Comparison of ENCODE assay signal across 20 cellular contexts in genomic region chr9:89882876-89883275, GRCh38.
DNase-seq lines count a peak whose midpoint lies in the region; ATAC-seq and TF ChIP-seq lines count a peak whose summit lies in the region.
"Had no signal": no experiment of that assay in that cellular context is flagged by ENCODE, and none has a peak within 500 bp of the region (broad histone marks: within the 10 kb centered on the region; RNA-seq: fewer than 3 reads in every experiment).

No MANE protein-coding gene starts in this region.

- WGBS in endodermal cell (ENCODE audit: insufficient coverage in 1 of 2, insufficient read length in 1 of 2), 2 experiments = 83 to 96% methylated on average over 3 to 5 of the region's 5 CpGs

- CTCF ChIA-PET in naive thymus-derived CD4-positive, alpha-beta T cell (lab: Charles Lee) = no interaction called here
- CTCF ChIA-PET in Caco-2 (lab: Charles Lee) = no interaction called here

- peak; percentile 18 for DNase-seq in activated CD4-positive, CD25-positive, alpha-beta regulatory T cell treated with anti-CD3 and anti-CD28 coated beads, Interleukin-2, amount 50 U/mL, for 72 hours
- DNase-seq in chondrocyte (ENCODE audit: low spot score) (peak; percentile 24), endodermal cell (no peak), Caco-2 (no peak)
- no peak for DNase-seq in naive thymus-derived CD4-positive, alpha-beta T cell
- no peak for DNase-seq in stimulated activated CD4-positive, alpha-beta T cell treated with anti-CD3 and anti-CD28 coated beads, Interleukin-4, amount 100 ng/mL, for 1 hour
- DNase-seq: BE2C, DMS79, MV-4-11, NCI-H1417, NCI-H187 treated with DMSO at 0.1 percent for 48 hours, NCI-H446, NCI-H69, RPMI8226 had no signal

- H3K4me1 ChIP-seq in BLaER1 (peaks cover 59% of the 10 kb centered on the region), endodermal cell (ENCODE audit: control insufficient read depth, insufficient read depth, low read length) (no peaks in the 10 kb centered on the region), Caco-2 (no peaks in the 10 kb centered on the region)
- no peaks in the 10 kb centered on the region for H3K4me1 ChIP-seq in naive thymus-derived CD4-positive, alpha-beta T cell (ENCODE audit: control insufficient read depth in 2 of 2, insufficient read depth in 2 of 2, low read length in 2 of 2)

- BruUV-seq in Caco-2 (replicated peaks; lab: Mats Ljungman, UMichigan) = no TSS peak

- no peaks in the 10 kb centered on the region for H3K9me3 Mint-ChIP-seq in chondrocyte (ENCODE audit: low read depth)
- peaks cover 0 to 1% (median 0%) of the 10 kb centered on the region in 11 donors for H3K9me3 Mint-ChIP-seq in naive thymus-derived CD4-positive, alpha-beta T cell
- no peaks in the 10 kb centered on the region for H3K9me3 Mint-ChIP-seq in endodermal cell
- H3K9me3 Mint-ChIP-seq in Caco-2 (ENCODE audit: unreplicated experiment) = no peaks in the 10 kb centered on the region
- H3K9me3 Mint-ChIP-seq: CD8-positive, alpha-beta T cell had no signal

- intact Hi-C loops in naive thymus-derived CD4-positive, alpha-beta T cell (cut with micrococcal nuclease) = no loop called here
- intact Hi-C loops in Caco-2 (cut with micrococcal nuclease; ENCODE audit: unreplicated experiment) = no loop called here

- H3K27me3 Mint-ChIP-seq in chondrocyte (ENCODE audit: low read depth) (no peaks in the 10 kb centered on the region), endodermal cell (ENCODE audit: insufficient read depth) (no peaks in the 10 kb centered on the region), Caco-2 (ENCODE audit: insufficient read depth, unreplicated experiment) (no peaks in the 10 kb centered on the region)
- peaks cover 0 to 3% (median 0%) of the 10 kb centered on the region in 5 donors for H3K27me3 Mint-ChIP-seq in naive thymus-derived CD4-positive, alpha-beta T cell

- H3K9me3 ChIP-seq in BLaER1 (no peaks in the 10 kb centered on the region), endodermal cell (ENCODE audit: control insufficient read depth, low read length) (no peaks in the 10 kb centered on the region), Caco-2 (no peaks in the 10 kb centered on the region)
- no peaks in the 10 kb centered on the region for H3K9me3 ChIP-seq in naive thymus-derived CD4-positive, alpha-beta T cell (ENCODE audit: control insufficient read depth in 2 of 3, low read length in 3 of 3)
- H3K9me3 ChIP-seq: BE2C had no signal

- H3K27ac ChIP-seq in BLaER1 (0 out of 2 replicates have a peak overlapping the region, but pooled peaks have one; percentile 7), endodermal cell (ENCODE audit: low read depth, low read length) (no peak overlapping the region)
- no peak overlapping the region for H3K27ac ChIP-seq in naive thymus-derived CD4-positive, alpha-beta T cell (ENCODE audit: low read depth, low read length)
- H3K27ac ChIP-seq: 22Rv1 had no signal

- ATAC-seq in activated CD4-positive, CD25-positive, alpha-beta regulatory T cell treated with anti-CD3 and anti-CD28 coated beads, Interleukin-2, amount 50 U/mL, for 24 hours = no peak
- ATAC-seq in naive thymus-derived CD4-positive, alpha-beta T cell = peak; percentile 9
- ATAC-seq: CD8-positive, alpha-beta T cell; HCT116; K562 had no signal

- no peak overlapping the region for H3K4me3 Mint-ChIP-seq in chondrocyte (ENCODE audit: unreplicated experiment)
- H3K4me3 Mint-ChIP-seq in naive thymus-derived CD4-positive, alpha-beta T cell = no peak overlapping the region
- H3K4me3 Mint-ChIP-seq in endodermal cell = no peak overlapping the region
- no peak overlapping the region for H3K4me3 Mint-ChIP-seq in Caco-2 (ENCODE audit: unreplicated experiment)
- H3K4me3 Mint-ChIP-seq: CD8-positive, alpha-beta T cell had no signal

- H3K9ac ChIP-seq in BLaER1 (no peak overlapping the region), endodermal cell (ENCODE audit: extremely low read depth, low read length, poor library complexity, severe bottlenecking) (no peak overlapping the region)

- H3K36me3 ChIP-seq in BLaER1 (no peaks in the 10 kb centered on the region), endodermal cell (ENCODE audit: control insufficient read depth, insufficient read depth, low read length) (no peaks in the 10 kb centered on the region), Caco-2 (ENCODE audit: control insufficient read depth, insufficient read depth, low read length) (no peaks in the 10 kb centered on the region)
- H3K36me3 ChIP-seq in naive thymus-derived CD4-positive, alpha-beta T cell (ENCODE audit: control insufficient read depth in 2 of 3, insufficient read depth in 3 of 3, low read length in 3 of 3) = no peaks in the 10 kb centered on the region
- H3K36me3 ChIP-seq: BE2C had no signal

- no peaks in the 10 kb centered on the region for H4K20me1 ChIP-seq in BLaER1

- H3K36me3 Mint-ChIP-seq in chondrocyte (ENCODE audit: low read depth) = no peaks in the 10 kb centered on the region
- H3K36me3 Mint-ChIP-seq in naive thymus-derived CD4-positive, alpha-beta T cell = no peaks in the 10 kb centered on the region
- H3K36me3 Mint-ChIP-seq in endodermal cell (ENCODE audit: low read depth) = no peaks in the 10 kb centered on the region
- no peaks in the 10 kb centered on the region for H3K36me3 Mint-ChIP-seq in Caco-2 (ENCODE audit: insufficient read depth, unreplicated experiment)
- H3K36me3 Mint-ChIP-seq: CD8-positive, alpha-beta T cell had no signal

- H3K4me3 ChIP-seq in BLaER1 = no peak overlapping the region
- H3K4me3 ChIP-seq in naive thymus-derived CD4-positive, alpha-beta T cell (ENCODE audit: low read length) = no peak overlapping the region
- no peak overlapping the region for H3K4me3 ChIP-seq in endodermal cell (ENCODE audit: low read length)
- H3K4me3 ChIP-seq in Caco-2 (ENCODE audit: low read depth, low read length) = no peak overlapping the region
- H3K4me3 ChIP-seq: K562 had no signal

- POLR2A ChIA-PET in naive thymus-derived CD4-positive, alpha-beta T cell (lab: Charles Lee) = no interaction called here
- POLR2A ChIA-PET in Caco-2 (lab: Charles Lee) = no interaction called here

- no peak overlapping the region for H3K27ac Mint-ChIP-seq in chondrocyte (ENCODE audit: unreplicated experiment)
- H3K27ac Mint-ChIP-seq in naive thymus-derived CD4-positive, alpha-beta T cell = no peak overlapping the region
- no peak overlapping the region for H3K27ac Mint-ChIP-seq in endodermal cell
- H3K27ac Mint-ChIP-seq in Caco-2 (ENCODE audit: unreplicated experiment) = no peak overlapping the region
- H3K27ac Mint-ChIP-seq: CD8-positive, alpha-beta T cell had no signal

- peak overlapping the region; percentile 34; the same call in 1 of the 2 replicates for H3K4me2 ChIP-seq in BLaER1

- no peak for TF ChIP-seq CTCF in chondrocyte (IDR thresholded peaks at IDR 0.05)
- TF ChIP-seq CTCF in endodermal cell (conservative IDR thresholded peaks at IDR 0.05) = no peak
- TF ChIP-seq CTCF in Caco-2 (IDR thresholded peaks at IDR 0.05; ENCODE audit: insufficient read depth in 1 of 2, low read depth in 1 of 2, low read length in 1 of 2, severe bottlenecking in 1 of 2, unreplicated experiment in 1 of 2) = no peak

- H3K4me1 Mint-ChIP-seq in chondrocyte (ENCODE audit: low read depth) (peaks cover 55% of the 10 kb centered on the region), endodermal cell (no peaks in the 10 kb centered on the region), Caco-2 (ENCODE audit: low read depth, unreplicated experiment) (peaks cover 4% of the 10 kb centered on the region)
- no peaks in the 10 kb centered on the region for H3K4me1 Mint-ChIP-seq in naive thymus-derived CD4-positive, alpha-beta T cell

- H3K27me3 ChIP-seq in BLaER1 = no peaks in the 10 kb centered on the region
- no peaks in the 10 kb centered on the region for H3K27me3 ChIP-seq in naive thymus-derived CD4-positive, alpha-beta T cell (ENCODE audit: control insufficient read depth in 2 of 2, insufficient read depth in 2 of 2, low read length in 2 of 2)
- H3K27me3 ChIP-seq in endodermal cell (ENCODE audit: control insufficient read depth, insufficient read depth, low read length, poor library complexity, severe bottlenecking) = no peaks in the 10 kb centered on the region
- no peaks in the 10 kb centered on the region for H3K27me3 ChIP-seq in Caco-2 (replicated peaks; ENCODE audit: control insufficient read depth, insufficient read depth, low read length)
- H3K27me3 ChIP-seq: BE2C had no signal

Comparison
In these comparisons a context has a peak if more than half of its experiments do, and no peak if none do; other contexts are left out.
1. DNase-seq: peak in activated CD4-positive, CD25-positive, alpha-beta regulatory T cell treated with anti-CD3 and anti-CD28 coated beads, Interleukin-2, amount 50 U/mL, for 72 hours (single experiment) and chondrocyte (single experiment); none in naive thymus-derived CD4-positive, alpha-beta T cell (0 of 9), endodermal cell (single experiment), stimulated activated CD4-positive, alpha-beta T cell treated with anti-CD3 and anti-CD28 coated beads, Interleukin-4, amount 100 ng/mL, for 1 hour (single experiment) and Caco-2 (0 of 2).